ENCODE assay signal across 9 cellular contexts in the genomic region with DNA sequence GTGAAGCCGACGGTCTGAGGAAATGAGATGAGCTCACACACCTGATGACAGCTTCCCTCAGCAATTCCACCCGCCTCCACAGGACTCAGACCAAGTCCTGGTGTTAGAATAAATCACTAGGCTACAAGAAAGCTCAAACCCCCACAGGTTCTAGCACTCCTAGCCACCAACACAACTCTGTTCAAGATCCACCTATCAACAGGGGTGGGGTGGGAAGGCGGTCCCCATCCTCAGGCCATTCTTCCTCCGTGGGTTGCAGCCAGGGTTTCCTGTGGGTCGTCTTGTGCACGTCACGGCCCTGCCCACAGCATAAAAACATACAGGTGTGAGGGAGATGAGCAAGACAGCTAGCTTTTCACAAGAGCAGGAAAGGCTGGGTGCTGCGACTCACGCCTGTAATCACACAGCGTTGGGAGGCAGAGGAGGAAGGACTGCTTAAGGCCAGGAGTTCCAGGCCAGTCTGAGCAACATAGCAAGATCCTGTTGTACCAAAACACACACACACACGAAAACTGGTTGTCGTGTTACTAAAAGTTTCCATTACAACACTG.
DNase-seq lines count a peak whose midpoint lies in the region; ATAC-seq and TF ChIP-seq lines count a peak whose summit lies in the region.
"Had no signal": no experiment of that assay in that cellular context is flagged by ENCODE, and none has a peak within 500 bp of the region (broad histone marks: within the 10 kb centered on the region; RNA-seq: fewer than 3 reads in every experiment).

No MANE protein-coding gene starts in this region.

- H3K4me3 ChIP-seq in uterus = no peak overlapping the region

- H3K27ac Mint-ChIP-seq in memory B cell = peak overlapping the region; percentile 75

- no peaks in the 10 kb centered on the region for H3K36me3 ChIP-seq in uterus

- peak; percentile 80 for ATAC-seq in memory B cell (ENCODE audit: low read depth)
- ATAC-seq in GM21737 (IDR thresholded peaks at IDR 0.05; ENCODE audit: unreplicated experiment) = no peak
- ATAC-seq in GM21619 (IDR thresholded peaks at IDR 0.05; ENCODE audit: unreplicated experiment) = no peak

- no peaks in the 10 kb centered on the region for H3K27me3 ChIP-seq in uterus

- intact Hi-C loops in uterus (cut with DNase I; ENCODE audit: low total_unique reads) = no loop called here

- no peaks in the 10 kb centered on the region for H3K9me3 ChIP-seq in uterus

- peaks cover 52% of the 10 kb centered on the region for H3K4me1 Mint-ChIP-seq in memory B cell

- no peak for TF ChIP-seq CTCF in uterus (IDR thresholded peaks at IDR 0.05)

- DNase-seq in T follicular helper cell (ENCODE audit: low read depth) (peak; percentile 69), memory B cell (ENCODE audit: low spot score in 2 of 2) (peak in 1 of 2 donors; percentile 37), uterus (no peak), cerebellum (ENCODE audit: low spot score) (no peak)
- peak; percentile 67 for DNase-seq in activated gamma-delta T cell treated with anti-CD3 and anti-CD28 coated beads, Interleukin-2, amount 50 U/mL, for 16 hours (ENCODE audit: low read depth)
- peak; percentile 51 for DNase-seq in stimulated activated naive CD4-positive, alpha-beta T cell treated with Interleukin-2 at 50 U/mL for 16 hours (lab: John Stamatoyannopoulos, UW)

- no peak for TF ChIP-seq POLR2A in uterus (IDR thresholded peaks at IDR 0.05)

- no peaks in the 10 kb centered on the region for H3K27me3 Mint-ChIP-seq in memory B cell
- H3K27me3 Mint-ChIP-seq: dendritic cell treated with granulocyte-macrophage colony-stimulating factor and Interleukin-4, amounts not matched to agents 40 ng/mL and 50 ng/mL, for 4 days had no signal

- H3K36me3 Mint-ChIP-seq in memory B cell = peaks cover 3% of the 10 kb centered on the region

- peak overlapping the region; percentile 37 for H3K4me3 Mint-ChIP-seq in memory B cell
- H3K4me3 Mint-ChIP-seq: dendritic cell treated with granulocyte-macrophage colony-stimulating factor and Interleukin-4, amounts not matched to agents 40 ng/mL and 50 ng/mL, for 4 days had no signal

- H3K27ac ChIP-seq in uterus = no peak overlapping the region

- H3K4me1 ChIP-seq in uterus = peaks cover 19 to 26% of the 10 kb centered on the region in 2 donors

- no peaks in the 10 kb centered on the region for H3K9me3 Mint-ChIP-seq in memory B cell
- H3K9me3 Mint-ChIP-seq: dendritic cell treated with granulocyte-macrophage colony-stimulating factor and Interleukin-4, amounts not matched to agents 40 ng/mL and 50 ng/mL, for 4 days had no signal

Comparison
In these comparisons a context has a peak if more than half of its experiments do, and no peak if none do; other contexts are left out.
1. DNase-seq: peak in T follicular helper cell (single experiment), activated gamma-delta T cell treated with anti-CD3 and anti-CD28 coated beads, Interleukin-2, amount 50 U/mL, for 16 hours (single experiment) and stimulated activated naive CD4-positive, alpha-beta T cell treated with Interleukin-2 at 50 U/mL for 16 hours (single experiment); none in uterus (0 of 2) and cerebellum (single experiment).